In the genomic region with DNA sequence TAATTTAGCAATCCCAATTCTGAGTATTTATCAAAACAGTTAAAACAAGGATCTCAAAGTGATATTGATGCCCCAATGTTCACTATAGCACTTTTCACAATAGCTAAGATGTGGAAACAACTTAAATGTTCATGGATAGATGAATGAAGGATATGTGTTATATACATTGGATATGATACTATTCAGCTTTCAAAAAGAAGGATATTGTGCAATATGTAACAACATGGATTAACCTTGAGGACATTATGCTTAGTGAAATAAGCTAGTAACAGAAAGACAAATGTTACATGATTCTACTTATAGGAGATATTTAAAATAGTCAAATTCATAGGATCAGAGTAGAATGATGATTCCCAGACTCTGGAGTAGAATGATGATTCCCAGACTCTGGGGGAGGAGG, we compare ENCODE assay signal across 22 cellular contexts.
A peak's percentile ranks its signal among the peaks of the same experiment; 100 is the strongest.
DNase-seq lines count a peak whose midpoint lies in the region; ATAC-seq, FAIRE-seq and TF ChIP-seq lines count a peak whose summit lies in the region.
"Had no signal": no experiment of that assay in that cellular context is flagged by ENCODE, and none has a peak within 500 bp of the region (broad histone marks: within the 10 kb centered on the region; RNA-seq: fewer than 3 reads in every experiment).

No MANE protein-coding gene starts in this region.

- H3K27ac ChIP-seq in K562 (ENCODE audit: extremely low read depth, low read depth, low read length): no peak overlapping the region
- H3K27ac ChIP-seq in HepG2 (ENCODE audit: extremely low read length, insufficient read depth, low read length): no peak overlapping the region
- H3K27ac ChIP-seq: 22Rv1; A549; BLaER1 treated with 17β-estradiol and CSF1 and Interleukin-3, amounts not matched to agents 10 nM and 100 nM; C4-2B had no signal

- POLR2A ChIA-PET in K562 (lab: Yijun Ruan, JAX): no interaction called here
- POLR2A ChIA-PET in HepG2 (lab: Yijun Ruan, JAX): no interaction called here

- H3K9ac ChIP-seq in K562 (ENCODE audit: insufficient read depth in 1 of 2, low read depth in 2 of 2, low read length in 2 of 2): no peak overlapping the region
- no peak overlapping the region for H3K9ac ChIP-seq in HepG2 (ENCODE audit: insufficient read depth, low read depth, low read length)
- H3K9ac ChIP-seq: BLaER1 treated with 17β-estradiol and CSF1 and Interleukin-3, amounts not matched to agents 10 nM and 100 nM had no signal

- no peak for DNase-seq in GM18507 (ENCODE audit: extremely low spot score, insufficient read length, low read depth)
- no peak for DNase-seq in K562 (ENCODE audit: extremely low read depth in 1 of 4, low spot score in 3 of 4)
- no peak for DNase-seq in HepG2 (ENCODE audit: low spot score)
- no peak for DNase-seq in NCI-H146 (lab: John Stamatoyannopoulos, UW)
- DNase-seq: AML-193; CD4-positive, alpha-beta memory T cell; CD8-positive, alpha-beta memory T cell; COR-L47; DMS 273 treated with DMSO at 0.1 percent for 48 hours; DMS153; DMS53; DMS79; DND-41; EL; GDM1 had no signal

- ATAC-seq in K562 (no peak), HepG2 (no peak), GM19351 (IDR thresholded peaks at IDR 0.05; ENCODE audit: unreplicated experiment) (no peak)
- ATAC-seq: A549, GM12878 had no signal

- no peaks in the 10 kb centered on the region for H3K27me3 ChIP-seq in K562 (ENCODE audit: control insufficient read depth in 2 of 2, insufficient read depth in 2 of 2, low read length in 2 of 2)
- H3K27me3 ChIP-seq in HepG2 (ENCODE audit: control insufficient read depth in 1 of 2, insufficient read depth in 2 of 2, low read length in 2 of 2): no peaks in the 10 kb centered on the region
- H3K27me3 ChIP-seq: BLaER1 treated with 17β-estradiol and CSF1 and Interleukin-3, amounts not matched to agents 10 nM and 100 nM had no signal

- H3K4me1 ChIP-seq in K562 (replicated peaks in 1 of 2; ENCODE audit: control insufficient read depth in 2 of 2, insufficient read depth in 2 of 2, low read length in 2 of 2) (no peaks in the 10 kb centered on the region), HepG2 (ENCODE audit: insufficient read depth, low read length) (0 out of 2 replicates have a peak, but pooled peaks cover 13% of the 10 kb centered on the region)
- H3K4me1 ChIP-seq: A549 had no signal

- no peak for TF ChIP-seq POLR2A in K562 (conservative IDR thresholded peaks at IDR 0.05)
- no peak for TF ChIP-seq POLR2A in HepG2 (IDR thresholded peaks at IDR 0.05; ENCODE audit: insufficient read depth in 1 of 2, low read depth in 2 of 2, low read length in 2 of 2)

- no peak for TF ChIP-seq EP300 in K562 (IDR thresholded peaks at IDR 0.05; ENCODE audit: low read length)
- no peak for TF ChIP-seq EP300 in HepG2 (IDR thresholded peaks at IDR 0.05; ENCODE audit: low read depth in 2 of 2, low read length in 2 of 2)
- no peak for TF ChIP-seq EP300 in HepG2 (CRISPR knock-in tag; IDR thresholded peaks at IDR 0.05; ENCODE audit: borderline replicate concordance)

- CTCF ChIA-PET in K562 (lab: Yijun Ruan, JAX; ENCODE audit: low intra/inter-chr PET ratio): no interaction called here
- CTCF ChIA-PET in HepG2 (lab: Yijun Ruan, JAX; ENCODE audit: low intra/inter-chr PET ratio, low total read pairs): no interaction called here

- BruUV-seq in K562 (replicated peaks; lab: Mats Ljungman, UMichigan) (no TSS peak), HepG2 (replicated peaks; lab: Mats Ljungman, UMichigan) (no TSS peak)

- H3K4me2 ChIP-seq in K562 (ENCODE audit: insufficient read depth, low read length) (no peak overlapping the region), HepG2 (ENCODE audit: low read depth, low read length) (no peak overlapping the region)
- H3K4me2 ChIP-seq: A549; BLaER1 treated with 17β-estradiol and CSF1 and Interleukin-3, amounts not matched to agents 10 nM and 100 nM had no signal

- TF ChIP-seq RAD21 in K562 (CRISPR knock-in tag; conservative IDR thresholded peaks at IDR 0.05 in 1 of 2, IDR thresholded peaks at IDR 0.05 in 1 of 2) (no peak), HepG2 (CRISPR knock-in tag; IDR thresholded peaks at IDR 0.05) (no peak)

- no peaks in the 10 kb centered on the region for H3K79me2 ChIP-seq in K562 (ENCODE audit: control insufficient read depth, insufficient read depth, low read length)
- no peaks in the 10 kb centered on the region for H3K79me2 ChIP-seq in HepG2 (ENCODE audit: insufficient read depth, low read length)

- H4K20me1 ChIP-seq in K562 (replicated peaks; ENCODE audit: control insufficient read depth, insufficient read depth, low read length) (no peaks in the 10 kb centered on the region), HepG2 (ENCODE audit: insufficient read depth, low read length) (no peaks in the 10 kb centered on the region)
- H4K20me1 ChIP-seq: BLaER1 treated with 17β-estradiol and CSF1 and Interleukin-3, amounts not matched to agents 10 nM and 100 nM had no signal

- H3K36me3 ChIP-seq in K562 (ENCODE audit: control insufficient read depth, insufficient read depth, low read length) (no peaks in the 10 kb centered on the region), HepG2 (replicated peaks in 1 of 2; ENCODE audit: control insufficient read depth in 1 of 2, insufficient read depth in 2 of 2, low read length in 2 of 2) (no peaks in the 10 kb centered on the region)
- H3K36me3 ChIP-seq: BLaER1 treated with 17β-estradiol and CSF1 and Interleukin-3, amounts not matched to agents 10 nM and 100 nM had no signal

- intact Hi-C loops in K562 (cut with micrococcal nuclease) (no loop called here), HepG2 (cut with micrococcal nuclease; ENCODE audit: unreplicated experiment) (no loop called here)

- in situ Hi-C loops in K562 (cut with MboI): no loop called here
- in situ Hi-C loops in HepG2 (cut with HindIII; ENCODE audit: extremely low pct_ligation_motif_present, low pct_unique_long_range_greater_than_20kb): no loop called here

- FAIRE-seq in GM18507 (lab: Jason Lieb, UNC): peak; percentile 5
- no peak for FAIRE-seq in K562 (lab: Jason Lieb, UNC)
- peak; percentile 40 for FAIRE-seq in HepG2 (lab: Jason Lieb, UNC)
- FAIRE-seq: A549, GM12878, GM12892 had no signal

- H3K9me1 ChIP-seq in K562 (ENCODE audit: control insufficient read depth, insufficient read depth, low read length): no peaks in the 10 kb centered on the region

- H2AFZ ChIP-seq in K562 (ENCODE audit: low read depth, low read length) (no peak overlapping the region), HepG2 (ENCODE audit: low read length) (no peak overlapping the region)

- TF ChIP-seq CTCF in K562 (IDR thresholded peaks at IDR 0.05 in 2 of 3, conservative IDR thresholded peaks at IDR 0.05 in 1 of 3; ENCODE audit: insufficient read depth in 2 of 3, low read depth in 1 of 3, low read length in 3 of 3) (no peak), HepG2 (CRISPR knock-in tag; IDR thresholded peaks at IDR 0.05) (no peak)

- H3K4me3 ChIP-seq in K562 (no peak overlapping the region), HepG2 (replicated peaks in 1 of 3; ENCODE audit: insufficient read depth in 1 of 3, low read depth in 2 of 3, low read length in 3 of 3) (no peak overlapping the region)
- H3K4me3 ChIP-seq: A549; BLaER1 treated with 17β-estradiol and CSF1 and Interleukin-3, amounts not matched to agents 10 nM and 100 nM; GM12878 had no signal

- H3K9me3 ChIP-seq in K562 (replicated peaks; ENCODE audit: control insufficient read depth, insufficient read depth, low read depth, low read length) (no peaks in the 10 kb centered on the region), HepG2 (ENCODE audit: low read length) (peaks cover 19% of the 10 kb centered on the region; the same call in 1 of the 2 replicates)
- H3K9me3 ChIP-seq: A549 had no signal

TF ChIP-seq in K562, 482 proteins besides CTCF, POLR2A, EP300 and RAD21:
- TF ChIP-seq, protein P1, sequence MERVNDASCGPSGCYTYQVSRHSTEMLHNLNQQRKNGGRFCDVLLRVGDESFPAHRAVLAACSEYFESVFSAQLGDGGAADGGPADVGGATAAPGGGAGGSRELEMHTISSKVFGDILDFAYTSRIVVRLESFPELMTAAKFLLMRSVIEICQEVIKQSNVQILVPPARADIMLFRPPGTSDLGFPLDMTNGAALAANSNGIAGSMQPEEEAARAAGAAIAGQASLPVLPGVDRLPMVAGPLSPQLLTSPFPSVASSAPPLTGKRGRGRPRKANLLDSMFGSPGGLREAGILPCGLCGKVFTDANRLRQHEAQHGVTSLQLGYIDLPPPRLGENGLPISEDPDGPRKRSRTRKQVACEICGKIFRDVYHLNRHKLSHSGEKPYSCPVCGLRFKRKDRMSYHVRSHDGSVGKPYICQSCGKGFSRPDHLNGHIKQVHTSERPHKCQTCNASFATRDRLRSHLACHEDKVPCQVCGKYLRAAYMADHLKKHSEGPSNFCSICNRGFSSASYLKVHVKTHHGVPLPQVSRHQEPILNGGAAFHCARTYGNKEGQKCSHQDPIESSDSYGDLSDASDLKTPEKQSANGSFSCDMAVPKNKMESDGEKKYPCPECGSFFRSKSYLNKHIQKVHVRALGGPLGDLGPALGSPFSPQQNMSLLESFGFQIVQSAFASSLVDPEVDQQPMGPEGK (CRISPR knock-in tag; IDR thresholded peaks at IDR 0.05; ENCODE audit: borderline replicate concordance): no peak
- TF ChIP-seq CEBPB (tag; IDR thresholded peaks at IDR 0.05) (peak; percentile 73), CEBPG (CRISPR knock-in tag; IDR thresholded peaks at IDR 0.05) (no peak), CEBPG (tag; conservative IDR thresholded peaks at IDR 0.05 in 1 of 2, IDR thresholded peaks at IDR 0.05 in 1 of 2) (peak in 1 of 2 experiments; percentile 80; a peak in 2 of 4 replicates)
